In the genomic region with DNA sequence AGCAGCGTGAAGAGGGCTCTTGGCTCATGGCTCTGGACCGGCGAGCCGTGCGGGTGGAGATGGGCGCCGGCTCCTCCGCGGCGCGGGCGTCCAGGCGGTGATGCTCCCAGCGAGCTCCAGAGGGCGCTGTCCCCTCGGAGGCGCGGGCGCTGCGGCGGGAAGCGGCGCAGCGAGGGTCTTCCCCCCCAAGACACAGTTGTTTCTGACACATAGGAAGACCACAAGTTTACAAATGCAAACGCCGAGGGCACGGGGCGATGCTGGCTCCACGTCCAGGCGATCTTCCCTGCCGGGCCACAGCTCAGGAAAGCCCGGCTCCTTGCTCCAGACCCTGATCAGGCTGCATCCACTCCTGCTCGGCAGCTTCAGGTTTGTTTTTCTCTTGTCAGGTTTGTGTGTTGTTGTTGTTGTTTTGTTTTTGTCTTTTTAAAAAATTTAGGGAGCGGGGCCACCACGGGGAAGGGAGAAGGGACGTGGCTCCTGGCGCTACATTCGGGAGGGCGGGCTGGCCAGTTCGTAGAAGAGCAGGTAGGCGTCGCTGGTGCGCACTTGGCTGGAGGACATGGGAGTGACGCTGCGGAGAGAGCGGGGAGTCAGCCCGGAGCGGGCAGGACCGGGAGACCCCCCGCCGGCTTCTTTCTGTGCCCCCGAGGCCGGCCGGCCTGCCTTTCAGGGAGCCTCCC, we compare ENCODE assay signal across 8 cellular contexts. TPM values are rescaled to one million over a fixed set of nuclear protein-coding genes. Genes with fewer than 3 reads are reported as not detected.
DNase-seq lines count a peak whose midpoint lies in the region; ATAC-seq, FAIRE-seq and TF ChIP-seq lines count a peak whose summit lies in the region.

No MANE protein-coding gene starts in this region.

- no TSS peak for BruUV-seq in GM12878 (replicated peaks; lab: Mats Ljungman, UMichigan)

- RAD21 ChIA-PET in GM12878 (lab: Charles Lee; ENCODE audit: unreplicated experiment): interaction anchor here (0.7 to 4.5 kb wide), 6 partner anchors 8 to 187 kb away, joined by 3 to 49 read pairs (median 8); no protein-coding TSS in a partner anchor

- ATAC-seq in GM19351 (IDR thresholded peaks at IDR 0.05; ENCODE audit: unreplicated experiment): peak; percentile 73
- ATAC-seq in GM12878: peak; percentile 91
- ATAC-seq in HG02840 (IDR thresholded peaks at IDR 0.05; ENCODE audit: low FRiP score, unreplicated experiment): no peak

- H3K4me3 ChIP-seq in ACC112 (ENCODE audit: low read depth, low read length): peak overlapping the region; percentile 71
- peak overlapping the region; percentile 49; the same call in 1 of the 2 replicates for H3K4me3 ChIP-seq in GM12878
- peak overlapping the region; percentile 50 for H3K4me3 ChIP-seq in iPS-11a (ENCODE audit: low read depth, low read length)
- H3K4me3 ChIP-seq in skeletal muscle satellite cell (ENCODE audit: low read length): peak overlapping the region; percentile 51

- in situ Hi-C loops in GM12878 (cut with MboI): loop anchor here (5.0 kb wide), 1 partner anchor 116 kb away; no protein-coding TSS in a partner anchor

- 0 out of 2 replicates have a peak, but pooled peaks cover 2% of the 10 kb centered on the region for H4K20me1 ChIP-seq in GM12878 (ENCODE audit: control insufficient read depth, insufficient read depth)

- no peaks in the 10 kb centered on the region for H3K79me2 ChIP-seq in ACC112 (ENCODE audit: control insufficient read depth, insufficient read depth, low read length, unreplicated experiment)
- H3K79me2 ChIP-seq in GM12878 (ENCODE audit: control insufficient read depth, insufficient read depth, low read length): no peaks in the 10 kb centered on the region

- H3K4me1 ChIP-seq in ACC112 (ENCODE audit: control insufficient read depth, insufficient read depth, low read length, unreplicated experiment) (peaks cover 14% of the 10 kb centered on the region), GM12878 (ENCODE audit: control insufficient read depth, insufficient read depth, low read length) (peaks cover 10% of the 10 kb centered on the region), skeletal muscle satellite cell (ENCODE audit: control insufficient read depth, insufficient read depth, low read length) (peaks cover 18% of the 10 kb centered on the region)

- H3K27me3 ChIP-seq in ACC112 (ENCODE audit: insufficient read depth, low read length) (peaks cover 23% of the 10 kb centered on the region), GM12878 (replicated peaks in 1 of 2; ENCODE audit: control insufficient read depth in 2 of 2, insufficient read depth in 2 of 2, low read length in 1 of 2) (peaks cover 2 to 4% of the 10 kb centered on the region in 2 experiments; a peak in 3 of 4 replicates), skeletal muscle satellite cell (ENCODE audit: control insufficient read depth, insufficient read depth, low read length) (no peaks in the 10 kb centered on the region)

- DNase-seq in UCSD-AML1 (lab: John Stamatoyannopoulos, UW; ENCODE audit: unreplicated experiment) (peak; percentile 60), GM12878 (ENCODE audit: low read depth, low spot score) (no peak)

- FAIRE-seq in GM12878 (lab: Jason Lieb, UNC): peak; percentile 76

- H3K9ac ChIP-seq in GM12878 (ENCODE audit: control insufficient read depth, insufficient read depth, low read length) (peak overlapping the region; percentile 34; the same call in 1 of the 2 replicates), skeletal muscle satellite cell (ENCODE audit: low read depth, low read length) (peak overlapping the region; percentile 35)

- peak overlapping the region; percentile 89 for H3K4me2 ChIP-seq in GM12878 (ENCODE audit: control insufficient read depth, insufficient read depth)
- H3K4me2 ChIP-seq in skeletal muscle satellite cell (ENCODE audit: low read length): peak overlapping the region; percentile 77

- H3K36me3 ChIP-seq in ACC112 (ENCODE audit: insufficient read depth, low read length) (no peaks in the 10 kb centered on the region), GM12878 (ENCODE audit: control insufficient read depth in 2 of 2, insufficient read depth in 2 of 2, low read length in 1 of 2) (no peaks in the 10 kb centered on the region), skeletal muscle satellite cell (ENCODE audit: insufficient read depth, low read length) (peaks cover 11% of the 10 kb centered on the region)

- H3K9me3 ChIP-seq in GM12878 (replicated peaks; ENCODE audit: control insufficient read depth, insufficient read depth, low read length): no peaks in the 10 kb centered on the region
- H3K9me3 ChIP-seq in skeletal muscle satellite cell (replicated peaks; ENCODE audit: low read length): no peaks in the 10 kb centered on the region

- TF ChIP-seq CTCF in GM12878 (IDR thresholded peaks at IDR 0.05 in 2 of 3, conservative IDR thresholded peaks at IDR 0.05 in 1 of 3; ENCODE audit: control insufficient read depth in 2 of 3, extremely low read depth in 1 of 3, insufficient read depth in 1 of 3, low read depth in 3 of 3, low read length in 3 of 3): peak; percentile 78 to 94 (median 90)

- CTCF ChIA-PET in GM12878 (lab: Yijun Ruan, JAX): interaction anchor here (0.7 to 4.8 kb wide), 31 partner anchors 9 to 1679 kb away, joined by 3 to 183 read pairs (median 4); a partner anchor contains a TSS

- POLR2A ChIA-PET in GM12878 (lab: Charles Lee): interaction anchor here (0.6 to 1.3 kb wide), 7 partner anchors 8 to 343 kb away, joined by 3 to 6 read pairs (median 3); no protein-coding TSS in a partner anchor

- H3K27ac ChIP-seq in ACC112 (ENCODE audit: low read depth, low read length) (no peak overlapping the region), GM12878 (ENCODE audit: control insufficient read depth, insufficient read depth) (no peak overlapping the region)

- peak; percentile 86 for TF ChIP-seq RAD21 in Ishikawa (IDR thresholded peaks at IDR 0.05; ENCODE audit: low read depth)
- TF ChIP-seq RAD21 in GM12878 (IDR thresholded peaks at IDR 0.05; ENCODE audit: insufficient read depth, low read depth, low read length): peak; percentile 72

- SMC1A ChIA-PET in GM12878 (lab: Charles Lee; ENCODE audit: uncharacterized antibody, unreplicated experiment): interaction anchor here (0.9 to 3.3 kb wide), 8 partner anchors 11 to 124 kb away, joined by 3 to 32 read pairs (median 6); a partner anchor contains a TSS

- intact Hi-C loops in GM12878 (cut with micrococcal nuclease; ENCODE audit: unreplicated experiment): loop anchor here (1.0 kb wide), 1 partner anchor 118 kb away; no protein-coding TSS in a partner anchor

- TF ChIP-seq EP300 in Ishikawa (IDR thresholded peaks at IDR 0.05; ENCODE audit: borderline replicate concordance) (peak; percentile 17; the same call in 1 of the 2 replicates), GM12878 (IDR thresholded peaks at IDR 0.05; ENCODE audit: borderline replicate concordance in 1 of 2, control insufficient read depth in 1 of 2, low read depth in 2 of 2, low read length in 2 of 2) (no peak)

- H2AFZ ChIP-seq in ACC112 (ENCODE audit: low read length, unreplicated experiment) (peak overlapping the region; percentile 71), GM12878 (ENCODE audit: control insufficient read depth, low read depth, low read length) (peak overlapping the region; percentile 91)

- no peak for TF ChIP-seq POLR2A in GM12878 (IDR thresholded peaks at IDR 0.05; ENCODE audit: low read depth, low read length)

- WGBS in GM12878 (ENCODE audit: insufficient coverage, insufficient replicate concordance, low lambda C conversion rate, missing lambda C conversion rate): 10% methylated on average over 54 of the region's 54 CpGs

RNA-seq across cellular contexts. Expression of a gene that starts 10.0 kb away (rescaled TPM):
- not detected in 2 replicates for total RNA-seq in GM12878 (2013; cell fraction: nucleolus; rRNA removed)
- total RNA-seq in GM12878 (2014; rRNA removed): not detected in 2 replicates
- not detected in 2 replicates for total RNA-seq in GM12878 (2014; rRNA removed; fragmentation: Illumina TruSeq; extraction: Trizol)
- not detected in 2 replicates for total RNA-seq in GM12878 (2021)
- polyA plus RNA-seq in GM12878 (2011; ENCODE audit: low read depth): not detected
- not detected in 2 replicates for polyA plus RNA-seq in GM12878 (2011; rRNA removed)
- polyA plus RNA-seq in GM12878 (2011; cell fraction: cytosol; rRNA removed): not detected in 2 replicates
- polyA plus RNA-seq in GM12878 (2011; cell fraction: nucleus; rRNA removed): not detected in 2 replicates
- not detected in 2 replicates for polyA plus RNA-seq in GM12878 (2012)
- not detected in 2 replicates for polyA plus RNA-seq in GM12878 (2014; fragmentation: Illumina TruSeq; extraction: Trizol)
- polyA plus RNA-seq in GM12878 (2014; fragmentation: Nextera tagmentation; extraction: Ambion mirVana): not detected
- polyA plus RNA-seq in GM12878 (2014; rRNA removed): not detected in 2 replicates
- not detected for polyA plus RNA-seq in GM12878 (2016; fragmentation: Nextera tagmentation; extraction: Ambion mirVana)
- not detected in 2 replicates for polyA minus RNA-seq in GM12878 (2011; rRNA and poly(A)+ RNA removed)
- not detected in 2 replicates for polyA minus RNA-seq in GM12878 (2011; cell fraction: cytosol; rRNA and poly(A)+ RNA removed)
- polyA minus RNA-seq in GM12878 (2011; cell fraction: nucleus; rRNA and poly(A)+ RNA removed): not detected in 2 replicates
- total RNA-seq in skeletal muscle satellite cell (2012; rRNA removed): not detected in 2 replicates

RNA-seq across cellular contexts. Expression of a gene that starts 15.8 kb away (rescaled TPM):
- total RNA-seq in GM12878 (2013; cell fraction: nucleolus; rRNA removed): not detected in 2 replicates
- total RNA-seq in GM12878 (2014; rRNA removed) (not detected in 2 replicates), GM12878 (2014; rRNA removed; fragmentation: Illumina TruSeq; extraction: Trizol) (not detected in 2 replicates), GM12878 (2021) (not detected in 2 replicates)
- polyA plus RNA-seq in GM12878 (2011; ENCODE audit: low read depth): not detected
- polyA plus RNA-seq in GM12878 (2011; rRNA removed) (not detected in 2 replicates), GM12878 (2014; fragmentation: Illumina TruSeq; extraction: Trizol) (not detected in 2 replicates), GM12878 (2014; fragmentation: Nextera tagmentation; extraction: Ambion mirVana) (not detected), GM12878 (2014; rRNA removed) (not detected in 2 replicates), GM12878 (2016; fragmentation: Nextera tagmentation; extraction: Ambion mirVana) (not detected)
- not detected in 2 replicates for polyA plus RNA-seq in GM12878 (2011; cell fraction: cytosol; rRNA removed)
- not detected in 2 replicates for polyA plus RNA-seq in GM12878 (2011; cell fraction: nucleus; rRNA removed)
- polyA plus RNA-seq in GM12878 (2012): not detected in 2 replicates
- polyA minus RNA-seq in GM12878 (2011; rRNA and poly(A)+ RNA removed): not detected in 2 replicates
- polyA minus RNA-seq in GM12878 (2011; cell fraction: cytosol; rRNA and poly(A)+ RNA removed): not detected in 2 replicates
- polyA minus RNA-seq in GM12878 (2011; cell fraction: nucleus; rRNA and poly(A)+ RNA removed): not detected in 2 replicates
- total RNA-seq in skeletal muscle satellite cell (2012; rRNA removed): 0.76 and 1.1 TPM in 2 replicates

RNA-seq across cellular contexts. Expression of a gene that starts 22.2 kb away (rescaled TPM):
- total RNA-seq in GM12878 (2013; cell fraction: nucleolus; rRNA removed): 5.5 and 7.0 TPM in 2 replicates
- 3.7 and 5.3 TPM in 2 replicates for total RNA-seq in GM12878 (2014; rRNA removed)
- 7.1 and 7.2 TPM in 2 replicates for total RNA-seq in GM12878 (2014; rRNA removed; fragmentation: Illumina TruSeq; extraction: Trizol)
- total RNA-seq in GM12878 (2021): 29.9 and 31.1 TPM in 2 replicates
- polyA plus RNA-seq in GM12878 (2011; ENCODE audit: low read depth): 13.3 TPM
- polyA plus RNA-seq in GM12878 (2011; rRNA removed): 7.0 and 16.6 TPM in 2 replicates
- polyA plus RNA-seq in GM12878 (2011; cell fraction: cytosol; rRNA removed): 31.3 and 35.6 TPM in 2 replicates
- 18.6 and 20.0 TPM in 2 replicates for polyA plus RNA-seq in GM12878 (2011; cell fraction: nucleus; rRNA removed)
- 19.1 and 19.4 TPM in 2 replicates for polyA plus RNA-seq in GM12878 (2012)
- polyA plus RNA-seq in GM12878 (2014; fragmentation: Illumina TruSeq; extraction: Trizol): 10.4 and 18.7 TPM in 2 replicates
- polyA plus RNA-seq in GM12878 (2014; fragmentation: Nextera tagmentation; extraction: Ambion mirVana): 1 to 10 TPM; 2.8 to 4.2 TPM
- polyA plus RNA-seq in GM12878 (2014; rRNA removed): 20.9 and 25.6 TPM in 2 replicates
- 10 to 100 TPM; 52.2 to 54.5 TPM for polyA plus RNA-seq in GM12878 (2016; fragmentation: Nextera tagmentation; extraction: Ambion mirVana)
- polyA minus RNA-seq in GM12878 (2011; rRNA and poly(A)+ RNA removed): 30.4 and 39.4 TPM in 2 replicates
- polyA minus RNA-seq in GM12878 (2011; cell fraction: cytosol; rRNA and poly(A)+ RNA removed): 19.4 and 20.5 TPM in 2 replicates
- polyA minus RNA-seq in GM12878 (2011; cell fraction: nucleus; rRNA and poly(A)+ RNA removed): 19.0 and 24.8 TPM in 2 replicates
- 4.8 and 6.1 TPM in 2 replicates for total RNA-seq in skeletal muscle satellite cell (2012; rRNA removed)

RNA-seq across cellular contexts. Expression of a gene that starts 25.0 kb away (rescaled TPM):
- total RNA-seq in GM12878 (2013; cell fraction: nucleolus; rRNA removed): 0.69 TPM in 1 of 2 replicates, not detected in the other
- total RNA-seq in GM12878 (2014; rRNA removed) (not detected in 2 replicates), GM12878 (2014; rRNA removed; fragmentation: Illumina TruSeq; extraction: Trizol) (not detected in 2 replicates), GM12878 (2021) (0.13 TPM in 1 of 2 replicates, not detected in the other)
- polyA plus RNA-seq in GM12878 (2011; ENCODE audit: low read depth): not detected
- polyA plus RNA-seq in GM12878 (2011; rRNA removed) (0.04 TPM in 1 of 2 replicates, not detected in the other), GM12878 (2014; fragmentation: Illumina TruSeq; extraction: Trizol) (0.09 TPM in 1 of 2 replicates, not detected in the other), GM12878 (2014; fragmentation: Nextera tagmentation; extraction: Ambion mirVana) (under 1 TPM in 1 of 2 experiments, not detected in 1; 0.04 TPM), GM12878 (2014; rRNA removed) (0.03 TPM in 2 replicates), GM12878 (2016; fragmentation: Nextera tagmentation; extraction: Ambion mirVana) (under 1 TPM in 1 of 2 experiments, not detected in 1; 0.11 TPM)
- polyA plus RNA-seq in GM12878 (2011; cell fraction: cytosol; rRNA removed): 0.12 and 0.17 TPM in 2 replicates
- polyA plus RNA-seq in GM12878 (2011; cell fraction: nucleus; rRNA removed): 0.06 and 0.07 TPM in 2 replicates
- polyA plus RNA-seq in GM12878 (2012): 0.03 and 0.07 TPM in 2 replicates
- polyA minus RNA-seq in GM12878 (2011; rRNA and poly(A)+ RNA removed): 0.93 TPM in 1 of 2 replicates, not detected in the other
- 0.62 TPM in 1 of 2 replicates, not detected in the other for polyA minus RNA-seq in GM12878 (2011; cell fraction: cytosol; rRNA and poly(A)+ RNA removed)
- 0.19 TPM in 1 of 2 replicates, not detected in the other for polyA minus RNA-seq in GM12878 (2011; cell fraction: nucleus; rRNA and poly(A)+ RNA removed)
- total RNA-seq in skeletal muscle satellite cell (2012; rRNA removed): 1.5 TPM in 1 of 2 replicates, not detected in the other

RNA-seq across cellular contexts. Expression of a gene that starts 39.6 kb away (rescaled TPM):
- total RNA-seq in GM12878 (2013; cell fraction: nucleolus; rRNA removed): 68.2 and 76.0 TPM in 2 replicates
- total RNA-seq in GM12878 (2014; rRNA removed): 17.6 TPM in 2 replicates
- total RNA-seq in GM12878 (2014; rRNA removed; fragmentation: Illumina TruSeq; extraction: Trizol): 10.0 TPM in 2 replicates
- 17.9 and 19.7 TPM in 2 replicates for total RNA-seq in GM12878 (2021)
- polyA plus RNA-seq in GM12878 (2011; ENCODE audit: low read depth): 0.49 TPM
- polyA plus RNA-seq in GM12878 (2011; rRNA removed): 2.5 and 4.1 TPM in 2 replicates
- polyA plus RNA-seq in GM12878 (2011; cell fraction: cytosol; rRNA removed): 11.5 and 18.7 TPM in 2 replicates
- polyA plus RNA-seq in GM12878 (2011; cell fraction: nucleus; rRNA removed): 6.6 and 8.2 TPM in 2 replicates
- 0.92 and 4.0 TPM in 2 replicates for polyA plus RNA-seq in GM12878 (2012)
- polyA plus RNA-seq in GM12878 (2014; fragmentation: Illumina TruSeq; extraction: Trizol): 7.4 and 12.1 TPM in 2 replicates
- polyA plus RNA-seq in GM12878 (2014; fragmentation: Nextera tagmentation; extraction: Ambion mirVana): 1 to 10 TPM; 3.1 to 4.5 TPM
- polyA plus RNA-seq in GM12878 (2014; rRNA removed): 13.2 and 16.5 TPM in 2 replicates
- polyA plus RNA-seq in GM12878 (2016; fragmentation: Nextera tagmentation; extraction: Ambion mirVana): 1 to 10 TPM; 7.8 to 8.7 TPM
- polyA minus RNA-seq in GM12878 (2011; rRNA and poly(A)+ RNA removed): 3.9 and 6.9 TPM in 2 replicates
- polyA minus RNA-seq in GM12878 (2011; cell fraction: cytosol; rRNA and poly(A)+ RNA removed): 3.6 and 4.2 TPM in 2 replicates
- polyA minus RNA-seq in GM12878 (2011; cell fraction: nucleus; rRNA and poly(A)+ RNA removed): 5.3 and 8.2 TPM in 2 replicates
- 11.4 and 11.8 TPM in 2 replicates for total RNA-seq in skeletal muscle satellite cell (2012; rRNA removed)
